8 cellular contexts compared by ENCODE assay signal in genomic region chr17:8223356-8224063, GRCh38. TPM values are rescaled to one million over a fixed set of nuclear protein-coding genes. Genes with fewer than 3 reads are reported as not detected.
A peak's percentile ranks its signal among the peaks of the same experiment; 100 is the strongest.
DNase-seq lines count a peak whose midpoint lies in the region; ATAC-seq, FAIRE-seq and TF ChIP-seq lines count a peak whose summit lies in the region.

No MANE protein-coding gene starts in this region.

- DNase-seq in NCI-H446 (lab: John Stamatoyannopoulos, UW) (peak; percentile 26 to 36), NCI-H446 treated with DMSO at 0.1 percent for 48 hours (lab: John Stamatoyannopoulos, UW) (no peak), T-cell (peak in 30 of 34 experiments; percentile 12 to 59 (median 37)), GM12878 (ENCODE audit: low read depth, low spot score) (no peak), iPS-NIHi7 (ENCODE audit: extremely low spot score) (peak; percentile 56), smooth muscle cell (lab: John Stamatoyannopoulos, UW; ENCODE audit: unreplicated experiment) (peak; percentile 54)

- H3K4me1 ChIP-seq in GM12878 (ENCODE audit: control insufficient read depth, insufficient read depth, low read length) (peaks cover 27% of the 10 kb centered on the region), smooth muscle cell (ENCODE audit: low read depth) (peaks cover 4% of the 10 kb centered on the region)

- H3K27me3 Mint-ChIP-seq in T-cell = peaks cover 0 to 9% of the 10 kb centered on the region in 2 donors

- CTCF ChIA-PET in T-cell (lab: Charles Lee) (interaction anchor here in 1 of 2 donors (0.6 to 2.9 kb wide), 5 partner anchors 36 to 104 kb away, joined by 3 to 27 read pairs (median 5); partner anchors contain the start of gene SLC25A35), GM12878 (lab: Yijun Ruan, JAX) (interaction anchor here (0.5 to 5.0 kb wide), 15 partner anchors 13 to 153 kb away, joined by 3 to 56 read pairs (median 11); partner anchors contain the start of genes ALOXE3, AURKB, BORCS6 and CTC1)

- 10% methylated on average over 27 of the region's 27 CpGs for whole genome bisulfite sequencing in GM12878 (ENCODE audit: insufficient coverage, insufficient replicate concordance, low lambda C conversion rate, missing lambda C conversion rate)
- WGBS in smooth muscle cell (ENCODE audit: low lambda C conversion rate) = 9% methylated on average over 27 of the region's 27 CpGs

- H3K9me3 ChIP-seq in GM12878 (replicated peaks; ENCODE audit: control insufficient read depth, insufficient read depth, low read length) (no peaks in the 10 kb centered on the region), smooth muscle cell (replicated peaks; ENCODE audit: low read depth) (no peaks in the 10 kb centered on the region)

- H3K4me3 ChIP-seq in GM12878 (peak overlapping the region; percentile 83), smooth muscle cell (peak overlapping the region; percentile 62)

- peaks cover 59 to 70% (median 70%) of the 10 kb centered on the region in 3 donors for H3K4me1 Mint-ChIP-seq in T-cell

- peak overlapping the region; percentile 91 for H2AFZ ChIP-seq in GM12878 (ENCODE audit: control insufficient read depth, low read depth, low read length)
- H2AFZ ChIP-seq in smooth muscle cell (ENCODE audit: low read depth) = peak overlapping the region; percentile 26

- H3K4me3 Mint-ChIP-seq in T-cell = peak overlapping the region; percentile 87 to 94 (median 92)

- H3K27me3 ChIP-seq in GM12878 (replicated peaks in 1 of 2; ENCODE audit: control insufficient read depth in 2 of 2, insufficient read depth in 2 of 2, low read length in 1 of 2) (no peaks in the 10 kb centered on the region), smooth muscle cell (ENCODE audit: low read depth) (no peaks in the 10 kb centered on the region)

- H4K20me1 ChIP-seq in GM12878 (ENCODE audit: control insufficient read depth, insufficient read depth) (no peaks in the 10 kb centered on the region; the same call in 1 of the 2 replicates), smooth muscle cell (ENCODE audit: low read depth) (no peaks in the 10 kb centered on the region)

- no peaks in the 10 kb centered on the region for H3K79me2 ChIP-seq in GM12878 (ENCODE audit: control insufficient read depth, insufficient read depth, low read length)
- H3K79me2 ChIP-seq in smooth muscle cell (ENCODE audit: low read depth) = no peaks in the 10 kb centered on the region

- TSS peak; percentile 94 for BruUV-seq in GM12878 (replicated peaks; lab: Mats Ljungman, UMichigan)

- TF ChIP-seq EP300 in GM12878 (IDR thresholded peaks at IDR 0.05; ENCODE audit: borderline replicate concordance in 1 of 2, control insufficient read depth in 1 of 2, low read depth in 2 of 2, low read length in 2 of 2) = no peak

- in situ Hi-C loops in GM12878 (cut with MboI) = loop anchor here (5.0 kb wide), 2 partner anchors 36 to 96 kb away; no protein-coding TSS in a partner anchor

- H3K27ac ChIP-seq in GM12878 (ENCODE audit: control insufficient read depth, insufficient read depth) (peak overlapping the region; percentile 97), smooth muscle cell (ENCODE audit: low read depth) (peak overlapping the region; percentile 90)

- H3K9ac ChIP-seq in GM12878 (ENCODE audit: control insufficient read depth, insufficient read depth, low read length) (peak overlapping the region; percentile 95), smooth muscle cell (ENCODE audit: low read depth) (peak overlapping the region; percentile 76)

- peaks cover 16% of the 10 kb centered on the region for H3F3A ChIP-seq in smooth muscle cell (ENCODE audit: low read depth)

- no peak for FAIRE-seq in GM12878 (lab: Jason Lieb, UNC)

- H3K36me3 Mint-ChIP-seq in T-cell = peaks cover 26% of the 10 kb centered on the region

- H3K4me2 ChIP-seq in GM12878 (ENCODE audit: control insufficient read depth, insufficient read depth) (peak overlapping the region; percentile 99), smooth muscle cell (peak overlapping the region; percentile 95)

- TF ChIP-seq CTCF in LNCAP (IDR thresholded peaks at IDR 0.05) (peak; percentile 48; the same call in 1 of the 2 replicates), GM12878 (IDR thresholded peaks at IDR 0.05 in 2 of 3, conservative IDR thresholded peaks at IDR 0.05 in 1 of 3; ENCODE audit: control insufficient read depth in 2 of 3, extremely low read depth in 1 of 3, insufficient read depth in 1 of 3, low read depth in 3 of 3, low read length in 3 of 3) (peak; percentile 39 to 59 (median 46); a peak in 4 of 6 replicates), smooth muscle cell (IDR thresholded peaks at IDR 0.05; ENCODE audit: borderline replicate concordance, insufficient read depth, poor library complexity, severe bottlenecking) (no peak)

- no peaks in the 10 kb centered on the region for H3K9me3 Mint-ChIP-seq in T-cell

- H3K27ac Mint-ChIP-seq in T-cell = peak overlapping the region; percentile 95 to 98

- SMC1A ChIA-PET in GM12878 (lab: Charles Lee; ENCODE audit: uncharacterized antibody, unreplicated experiment) = interaction anchor here (0.7 to 6.7 kb wide), 13 partner anchors 13 to 104 kb away, joined by 3 to 64 read pairs (median 20); partner anchors contain the start of genes AURKB, BORCS6, CTC1 and PFAS

- H3K36me3 ChIP-seq in GM12878 (ENCODE audit: control insufficient read depth in 2 of 2, insufficient read depth in 2 of 2, low read length in 1 of 2) (peaks cover 7 to 12% of the 10 kb centered on the region in 2 experiments; a peak in 3 of 4 replicates), smooth muscle cell (ENCODE audit: low read depth) (no peaks in the 10 kb centered on the region)

- POLR2A ChIA-PET in T-cell (lab: Charles Lee) (interaction anchor here (0.7 to 3.3 kb wide), 5 partner anchors 21 to 72 kb away, joined by 3 to 17 read pairs (median 4); partner anchors contain the start of genes CTC1 (in 1 of the 2) and SLC25A35 (in 1 of the 2)), GM12878 (lab: Charles Lee) (interaction anchor here (1.0 to 9.0 kb wide), 15 partner anchors 13 to 101 kb away, joined by 3 to 161 read pairs (median 6); partner anchors contain the start of genes AURKB, BORCS6, CTC1 and PFAS)

- RAD21 ChIA-PET in GM12878 (lab: Charles Lee; ENCODE audit: unreplicated experiment) = interaction anchor here (1.0 to 6.5 kb wide), 11 partner anchors 12 to 104 kb away, joined by 3 to 117 read pairs (median 5); partner anchors contain the start of genes AURKB, BORCS6, CTC1 and PFAS

- intact Hi-C loops in GM12878 (cut with micrococcal nuclease; ENCODE audit: unreplicated experiment) = loop anchor here (1.0 to 5.0 kb wide), 3 partner anchors 51 to 86 kb away; no protein-coding TSS in a partner anchor

- no peak for TF ChIP-seq POLR2A in GM12878 (IDR thresholded peaks at IDR 0.05; ENCODE audit: low read depth, low read length)

- peak; percentile 49 for TF ChIP-seq RAD21 in GM12878 (IDR thresholded peaks at IDR 0.05; ENCODE audit: insufficient read depth, low read depth, low read length)

- ATAC-seq in T-cell (replicated peaks in 1 of 4) = peak in 3 of 4 experiments; percentile 8 to 14 (median 13)
- peak; percentile 53 for ATAC-seq in GM12878
- ATAC-seq in HG03045 (IDR thresholded peaks at IDR 0.05; ENCODE audit: unreplicated experiment) = no peak

RNA-seq across cellular contexts. Expression of gene AURKB, which starts 13.1 kb away (rescaled TPM):
- total RNA-seq in T-cell (1 to 10 TPM; 1.0 to 2.7 (median 1.7) TPM), GM12878 (2014; rRNA removed) (125 and 134 TPM in 2 replicates), GM12878 (2014; rRNA removed; fragmentation: Illumina TruSeq; extraction: Trizol) (101 and 109 TPM in 2 replicates), GM12878 (2021) (140 and 141 TPM in 2 replicates), smooth muscle cell (10.5 and 16.6 TPM in 2 replicates)
- 53.6 and 56.5 TPM in 2 replicates for total RNA-seq in GM12878 (2013; cell fraction: nucleolus; rRNA removed)
- 54.5 TPM for polyA plus RNA-seq in GM12878 (2011; ENCODE audit: low read depth)
- polyA plus RNA-seq in GM12878 (2011; rRNA removed) (24.7 and 52.7 TPM in 2 replicates), GM12878 (2014; fragmentation: Illumina TruSeq; extraction: Trizol) (89.9 and 149 TPM in 2 replicates), GM12878 (2014; fragmentation: Nextera tagmentation; extraction: Ambion mirVana) (100 to 1,000 TPM; 107 to 121 TPM), GM12878 (2014; rRNA removed) (81.5 and 106 TPM in 2 replicates), GM12878 (2016; fragmentation: Nextera tagmentation; extraction: Ambion mirVana) (100 to 1,000 TPM; 187 to 209 TPM), smooth muscle cell (31.7 and 33.5 TPM in 2 replicates)
- 78.6 and 120 TPM in 2 replicates for polyA plus RNA-seq in GM12878 (2011; cell fraction: cytosol; rRNA removed)
- 223 and 238 TPM in 2 replicates for polyA plus RNA-seq in GM12878 (2011; cell fraction: nucleus; rRNA removed)
- polyA plus RNA-seq in GM12878 (2012) = 66.2 and 89.3 TPM in 2 replicates
- polyA minus RNA-seq in GM12878 (2011; rRNA and poly(A)+ RNA removed) = 42.4 and 65.7 TPM in 2 replicates
- polyA minus RNA-seq in GM12878 (2011; cell fraction: cytosol; rRNA and poly(A)+ RNA removed) = 20.8 and 32.3 TPM in 2 replicates
- 70.2 and 122 TPM in 2 replicates for polyA minus RNA-seq in GM12878 (2011; cell fraction: nucleus; rRNA and poly(A)+ RNA removed)

RNA-seq across cellular contexts. Expression of gene CTC1, which starts 24.3 kb away (rescaled TPM):
- total RNA-seq in T-cell (100 to 1,000 TPM; 230 to 309 (median 269) TPM), GM12878 (2014; rRNA removed) (13.9 and 14.6 TPM in 2 replicates), GM12878 (2014; rRNA removed; fragmentation: Illumina TruSeq; extraction: Trizol) (9.9 and 12.3 TPM in 2 replicates), GM12878 (2021) (40.7 and 45.7 TPM in 2 replicates), smooth muscle cell (1.4 and 3.8 TPM in 2 replicates)
- total RNA-seq in GM12878 (2013; cell fraction: nucleolus; rRNA removed) = 125 and 136 TPM in 2 replicates
- 16.0 TPM for polyA plus RNA-seq in GM12878 (2011; ENCODE audit: low read depth)
- polyA plus RNA-seq in GM12878 (2011; rRNA removed) (16.9 and 26.5 TPM in 2 replicates), GM12878 (2014; fragmentation: Illumina TruSeq; extraction: Trizol) (25.5 and 26.4 TPM in 2 replicates), GM12878 (2014; fragmentation: Nextera tagmentation; extraction: Ambion mirVana) (1 to 10 TPM; 6.6 to 7.0 TPM), GM12878 (2014; rRNA removed) (23.5 and 30.2 TPM in 2 replicates), GM12878 (2016; fragmentation: Nextera tagmentation; extraction: Ambion mirVana) (10 to 100 TPM; 27.5 to 28.5 TPM), smooth muscle cell (1.8 and 6.0 TPM in 2 replicates)
- polyA plus RNA-seq in GM12878 (2011; cell fraction: cytosol; rRNA removed) = 23.3 and 39.5 TPM in 2 replicates
- polyA plus RNA-seq in GM12878 (2011; cell fraction: nucleus; rRNA removed) = 259 and 294 TPM in 2 replicates
- polyA plus RNA-seq in GM12878 (2012) = 34.3 and 34.5 TPM in 2 replicates
- polyA minus RNA-seq in GM12878 (2011; rRNA and poly(A)+ RNA removed) = 44.8 and 48.2 TPM in 2 replicates
- 7.7 and 12.4 TPM in 2 replicates for polyA minus RNA-seq in GM12878 (2011; cell fraction: cytosol; rRNA and poly(A)+ RNA removed)
- 110 and 134 TPM in 2 replicates for polyA minus RNA-seq in GM12878 (2011; cell fraction: nucleus; rRNA and poly(A)+ RNA removed)

RNA-seq across cellular contexts. Expression of gene PFAS, which starts 25.6 kb away (rescaled TPM):
- 10 to 100 TPM; 31.5 to 52.4 (median 37.8) TPM for total RNA-seq in T-cell
- 63.4 and 75.4 TPM in 2 replicates for total RNA-seq in GM12878 (2013; cell fraction: nucleolus; rRNA removed)
- 65.5 and 73.4 TPM in 2 replicates for total RNA-seq in GM12878 (2014; rRNA removed)
- total RNA-seq in GM12878 (2014; rRNA removed; fragmentation: Illumina TruSeq; extraction: Trizol) = 25.8 and 30.3 TPM in 2 replicates
- 113 and 122 TPM in 2 replicates for total RNA-seq in GM12878 (2021)
- 23.9 TPM for polyA plus RNA-seq in GM12878 (2011; ENCODE audit: low read depth)
- 18.8 and 42.4 TPM in 2 replicates for polyA plus RNA-seq in GM12878 (2011; rRNA removed)
- polyA plus RNA-seq in GM12878 (2011; cell fraction: cytosol; rRNA removed) = 34.4 and 37.7 TPM in 2 replicates
- 85.3 and 143 TPM in 2 replicates for polyA plus RNA-seq in GM12878 (2011; cell fraction: nucleus; rRNA removed)
- 24.8 and 37.2 TPM in 2 replicates for polyA plus RNA-seq in GM12878 (2012)
- polyA plus RNA-seq in GM12878 (2014; fragmentation: Illumina TruSeq; extraction: Trizol) = 31.3 and 36.4 TPM in 2 replicates
- polyA plus RNA-seq in GM12878 (2014; fragmentation: Nextera tagmentation; extraction: Ambion mirVana) = 10 to 100 TPM; 13.9 to 16.1 TPM
- polyA plus RNA-seq in GM12878 (2014; rRNA removed) = 51.9 and 63.8 TPM in 2 replicates
- 10 to 100 TPM; 72.1 to 77.0 TPM for polyA plus RNA-seq in GM12878 (2016; fragmentation: Nextera tagmentation; extraction: Ambion mirVana)
- 56.5 and 90.4 TPM in 2 replicates for polyA minus RNA-seq in GM12878 (2011; rRNA and poly(A)+ RNA removed)
- 34.6 and 38.9 TPM in 2 replicates for polyA minus RNA-seq in GM12878 (2011; cell fraction: cytosol; rRNA and poly(A)+ RNA removed)
- 38.6 and 68.2 TPM in 2 replicates for polyA minus RNA-seq in GM12878 (2011; cell fraction: nucleus; rRNA and poly(A)+ RNA removed)
- 9.9 and 22.1 TPM in 2 replicates for total RNA-seq in smooth muscle cell
- 10.4 and 12.8 TPM in 2 replicates for polyA plus RNA-seq in smooth muscle cell

RNA-seq across cellular contexts. Expression of gene BORCS6, which starts 33.5 kb away (rescaled TPM):
- total RNA-seq in T-cell (10 to 100 TPM in 3 of 5 donors, 1 to 10 TPM in 2; 6.7 to 21.3 (median 17.2) TPM), GM12878 (2014; rRNA removed) (11.1 and 14.1 TPM in 2 replicates), GM12878 (2014; rRNA removed; fragmentation: Illumina TruSeq; extraction: Trizol) (3.4 and 4.0 TPM in 2 replicates), GM12878 (2021) (10.8 and 11.5 TPM in 2 replicates), smooth muscle cell (1.8 and 6.3 TPM in 2 replicates)
- 4.8 and 5.9 TPM in 2 replicates for total RNA-seq in GM12878 (2013; cell fraction: nucleolus; rRNA removed)
- 2.6 TPM for polyA plus RNA-seq in GM12878 (2011; ENCODE audit: low read depth)
- polyA plus RNA-seq in GM12878 (2011; rRNA removed) (2.7 and 4.9 TPM in 2 replicates), GM12878 (2014; fragmentation: Illumina TruSeq; extraction: Trizol) (0.81 and 3.2 TPM in 2 replicates), GM12878 (2014; fragmentation: Nextera tagmentation; extraction: Ambion mirVana) (under 1 TPM; 0.37 to 0.64 TPM), GM12878 (2014; rRNA removed) (8.6 and 9.1 TPM in 2 replicates), GM12878 (2016; fragmentation: Nextera tagmentation; extraction: Ambion mirVana) (10 to 100 TPM; 10.5 to 11.7 TPM), smooth muscle cell (3.2 and 3.9 TPM in 2 replicates)
- 7.7 and 11.1 TPM in 2 replicates for polyA plus RNA-seq in GM12878 (2011; cell fraction: cytosol; rRNA removed)
- 7.8 and 9.8 TPM in 2 replicates for polyA plus RNA-seq in GM12878 (2011; cell fraction: nucleus; rRNA removed)
- 7.3 and 8.5 TPM in 2 replicates for polyA plus RNA-seq in GM12878 (2012)
- polyA minus RNA-seq in GM12878 (2011; rRNA and poly(A)+ RNA removed) = 4.4 and 7.9 TPM in 2 replicates
- 3.1 and 5.6 TPM in 2 replicates for polyA minus RNA-seq in GM12878 (2011; cell fraction: cytosol; rRNA and poly(A)+ RNA removed)
- polyA minus RNA-seq in GM12878 (2011; cell fraction: nucleus; rRNA and poly(A)+ RNA removed) = 5.7 and 7.9 TPM in 2 replicates

RNA-seq across cellular contexts. Expression of gene TMEM107, which starts 47.3 kb away (rescaled TPM):
- total RNA-seq in T-cell (10 to 100 TPM; 23.4 to 28.9 (median 25.0) TPM), GM12878 (2014; rRNA removed) (38.7 and 47.6 TPM in 2 replicates), GM12878 (2014; rRNA removed; fragmentation: Illumina TruSeq; extraction: Trizol) (23.7 and 24.9 TPM in 2 replicates), GM12878 (2021) (18.6 and 20.0 TPM in 2 replicates), smooth muscle cell (66.7 and 88.4 TPM in 2 replicates)
- total RNA-seq in GM12878 (2013; cell fraction: nucleolus; rRNA removed) = 31.8 and 36.0 TPM in 2 replicates
- 9.9 TPM for polyA plus RNA-seq in GM12878 (2011; ENCODE audit: low read depth)
- polyA plus RNA-seq in GM12878 (2011; rRNA removed) (32.9 and 33.7 TPM in 2 replicates), GM12878 (2014; fragmentation: Illumina TruSeq; extraction: Trizol) (7.5 and 7.9 TPM in 2 replicates), GM12878 (2014; fragmentation: Nextera tagmentation; extraction: Ambion mirVana) (10 to 100 TPM; 20.8 to 27.0 TPM), GM12878 (2014; rRNA removed) (13.0 and 15.7 TPM in 2 replicates), GM12878 (2016; fragmentation: Nextera tagmentation; extraction: Ambion mirVana) (10 to 100 TPM; 22.5 to 23.3 TPM), smooth muscle cell (36.0 and 36.5 TPM in 2 replicates)
- polyA plus RNA-seq in GM12878 (2011; cell fraction: cytosol; rRNA removed) = 40.2 and 40.3 TPM in 2 replicates
- polyA plus RNA-seq in GM12878 (2011; cell fraction: nucleus; rRNA removed) = 32.6 and 35.3 TPM in 2 replicates
- 19.2 and 20.9 TPM in 2 replicates for polyA plus RNA-seq in GM12878 (2012)
- polyA minus RNA-seq in GM12878 (2011; rRNA and poly(A)+ RNA removed) = 132 and 195 TPM in 2 replicates
- 52.2 and 52.7 TPM in 2 replicates for polyA minus RNA-seq in GM12878 (2011; cell fraction: cytosol; rRNA and poly(A)+ RNA removed)
- polyA minus RNA-seq in GM12878 (2011; cell fraction: nucleus; rRNA and poly(A)+ RNA removed) = 146 and 159 TPM in 2 replicates

Comparison
In these comparisons a context has a peak if more than half of its experiments do, and no peak if none do; other contexts are left out.
1. DNase-seq: peak in NCI-H446 (2 of 2), T-cell (30 of 34), iPS-NIHi7 (single experiment) and smooth muscle cell (single experiment); none in NCI-H446 treated with DMSO at 0.1 percent for 48 hours (single experiment) and GM12878 (single experiment).